10 cellular contexts compared by ENCODE assay signal in genomic region chr4:76042241-76042998, GRCh38. TPM values are rescaled to one million over a fixed set of nuclear protein-coding genes. Genes with fewer than 3 reads are reported as not detected.
DNase-seq lines count a peak whose midpoint lies in the region; ATAC-seq and TF ChIP-seq lines count a peak whose summit lies in the region.
"Not testable (repeated sequence)": the region's sequence is repeated elsewhere in the genome, so short reads cannot be mapped to it uniquely, and the experiment has no call there.
"Had no signal": no experiment of that assay in that cellular context is flagged by ENCODE, and none has a peak within 500 bp of the region (broad histone marks: within the 10 kb centered on the region; RNA-seq: fewer than 3 reads in every experiment).

No MANE protein-coding gene starts in this region.

- ATAC-seq in IMR-90 (ENCODE audit: low read depth); T-cell (replicated peaks in 1 of 4): not testable (repeated sequence)
- ATAC-seq in foreskin keratinocyte = peak; percentile 56

- H2AFZ ChIP-seq in IMR-90 (replicated peaks; ENCODE audit: low read length, poor library complexity) = not testable (repeated sequence)

- H4K20me1 ChIP-seq in IMR-90 (ENCODE audit: insufficient read depth, low read length) = not testable (repeated sequence)

- TF ChIP-seq POLR2A in IMR-90 (IDR thresholded peaks at IDR 0.05; ENCODE audit: low read depth, low read length) = not testable (repeated sequence)

- intact Hi-C loops in IMR-90 (cut with micrococcal nuclease) = not testable (repeated sequence)

- POLR2A ChIA-PET in IMR-90 (lab: Charles Lee; ENCODE audit: unreplicated experiment) = not testable (repeated sequence)
- POLR2A ChIA-PET in T-cell (lab: Charles Lee) = interaction anchor here in 1 of 2 donors (0.7 kb wide), 1 partner anchor 47 kb away, joined by 6 read pairs; no protein-coding TSS in a partner anchor
- POLR2A ChIA-PET in activated CD4-positive, alpha-beta memory T cell treated with anti-CD3 and anti-CD28 coated beads, Interleukin-2, amount 10 ng/mL, durations not matched to agents 7 days and 5 days (lab: Charles Lee) = interaction anchor here (0.6 kb wide), 1 partner anchor 15 kb away, joined by 3 read pairs; no protein-coding TSS in a partner anchor

- in situ Hi-C loops in IMR-90 (cut with MboI; ENCODE audit: low sequenced_read_pairs) = not testable (repeated sequence)

- H4K91ac ChIP-seq in IMR-90 (ENCODE audit: insufficient read depth, low read depth, low read length) = not testable (repeated sequence)

- not testable (repeated sequence) for H2BK5ac ChIP-seq in IMR-90 (ENCODE audit: low read depth, low read length, poor library complexity, severe bottlenecking)

- peak; percentile 43 for DNase-seq in IMR-90
- not testable (repeated sequence) for DNase-seq in T-cell; activated CD4-positive, alpha-beta memory T cell treated with anti-CD3 and anti-CD28 coated beads, Interleukin-2, amount 10 ng/mL, durations not matched to agents 7 days and 5 days; chondrocyte (ENCODE audit: low spot score); foreskin keratinocyte; progenitor cell of endocrine pancreas (ENCODE audit: low spot score, unreplicated experiment)

- H3K27me3 ChIP-seq in IMR-90 (ENCODE audit: control insufficient read depth, insufficient read depth, low read length); foreskin keratinocyte: not testable (repeated sequence)

- not testable (repeated sequence) for H3K4ac ChIP-seq in IMR-90 (ENCODE audit: low read depth, low read length)

- H2BK120ac ChIP-seq in IMR-90 (ENCODE audit: low read depth, low read length) = not testable (repeated sequence)

- not testable (repeated sequence) for H3K23ac ChIP-seq in IMR-90 (ENCODE audit: low read depth, low read length)

- not testable (repeated sequence) for TF ChIP-seq RAD21 in IMR-90 (IDR thresholded peaks at IDR 0.05; ENCODE audit: low read length)

- no CpG with 5 or more reads among the region's 18 CpGs for WGBS in IMR-90 (ENCODE audit: extremely low coverage in 2 of 2, insufficient read length in 1 of 2), 2 experiments

- not testable (repeated sequence) for BruUV-seq in IMR-90 (replicated peaks; lab: Mats Ljungman, UMichigan)

- CTCF ChIA-PET in IMR-90 (lab: Yijun Ruan, JAX) = interaction anchor here (0.6 to 1.1 kb wide), 2 partner anchors 11 to 157 kb away, joined by 3 read pairs; no protein-coding TSS in a partner anchor
- CTCF ChIA-PET in T-cell (lab: Charles Lee) = interaction anchor here in 1 of 2 donors (0.5 kb wide), 1 partner anchor 489 kb away, joined by 3 read pairs; no protein-coding TSS in a partner anchor
- CTCF ChIA-PET in activated CD4-positive, alpha-beta memory T cell treated with anti-CD3 and anti-CD28 coated beads, Interleukin-2, amount 10 ng/mL, durations not matched to agents 7 days and 5 days (lab: Charles Lee) = not testable (repeated sequence)

- H3K9me3 Mint-ChIP-seq in T-cell; activated CD4-positive, alpha-beta memory T cell treated with anti-CD3 and anti-CD28 coated beads, Interleukin-2, amount 10 ng/mL, durations not matched to agents 7 days and 5 days; activated naive CD8-positive, alpha-beta T cell (ENCODE audit: low read depth); chondrocyte (ENCODE audit: low read depth); progenitor cell of endocrine pancreas (ENCODE audit: low read depth): not testable (repeated sequence)

- not testable (repeated sequence) for H3K4me1 ChIP-seq in IMR-90 (ENCODE audit: control insufficient read depth, insufficient read depth, low read length); foreskin keratinocyte

- not testable (repeated sequence) for H3K9me1 ChIP-seq in IMR-90 (ENCODE audit: insufficient read depth, low read length)

- not testable (repeated sequence) for H2BK20ac ChIP-seq in IMR-90 (ENCODE audit: low read depth, low read length)

- H2AK9ac ChIP-seq in IMR-90 (replicated peaks; ENCODE audit: low read depth, low read length, poor library complexity) = not testable (repeated sequence)

- not testable (repeated sequence) for H3K4me1 Mint-ChIP-seq in T-cell; activated naive CD8-positive, alpha-beta T cell (ENCODE audit: low read depth); progenitor cell of endocrine pancreas (ENCODE audit: low read depth)
- peaks cover 16% of the 10 kb centered on the region for H3K4me1 Mint-ChIP-seq in activated CD4-positive, alpha-beta memory T cell treated with anti-CD3 and anti-CD28 coated beads, Interleukin-2, amount 10 ng/mL, durations not matched to agents 7 days and 5 days
- peaks cover 12% of the 10 kb centered on the region for H3K4me1 Mint-ChIP-seq in chondrocyte (ENCODE audit: low read depth)

- not testable (repeated sequence) for H3K4me2 ChIP-seq in IMR-90 (ENCODE audit: low read depth, low read length)

- not testable (repeated sequence) for H3K27ac ChIP-seq in IMR-90 (ENCODE audit: insufficient read depth, low read length); foreskin keratinocyte

- not testable (repeated sequence) for H3K9me3 ChIP-seq in IMR-90 (ENCODE audit: control insufficient read depth, insufficient read depth, low read length)

- H3K56ac ChIP-seq in IMR-90 (ENCODE audit: extremely low read depth, insufficient read depth, low read length) = not testable (repeated sequence)

- not testable (repeated sequence) for H3K9ac ChIP-seq in IMR-90 (ENCODE audit: low read depth, low read length)

- not testable (repeated sequence) for H3K27ac Mint-ChIP-seq in T-cell; activated naive CD8-positive, alpha-beta T cell
- peak overlapping the region; percentile 75 for H3K27ac Mint-ChIP-seq in activated CD4-positive, alpha-beta memory T cell treated with anti-CD3 and anti-CD28 coated beads, Interleukin-2, amount 10 ng/mL, durations not matched to agents 7 days and 5 days
- H3K27ac Mint-ChIP-seq in chondrocyte (ENCODE audit: unreplicated experiment) (peak overlapping the region; percentile 55), progenitor cell of endocrine pancreas (peak overlapping the region; percentile 27)

- H3K27me3 Mint-ChIP-seq in T-cell; activated CD4-positive, alpha-beta memory T cell treated with anti-CD3 and anti-CD28 coated beads, Interleukin-2, amount 10 ng/mL, durations not matched to agents 7 days and 5 days; activated naive CD8-positive, alpha-beta T cell; chondrocyte (ENCODE audit: low read depth); progenitor cell of endocrine pancreas: not testable (repeated sequence)

- H3K18ac ChIP-seq in IMR-90 (ENCODE audit: low read depth, low read length) = not testable (repeated sequence)

- not testable (repeated sequence) for H4K8ac ChIP-seq in IMR-90 (ENCODE audit: low read depth in 2 of 2, low read length in 2 of 2)

- H2AK5ac ChIP-seq in IMR-90 (ENCODE audit: low read depth, low read length) = not testable (repeated sequence)

- not testable (repeated sequence) for H4K5ac ChIP-seq in IMR-90 (ENCODE audit: low read depth, low read length)

- H3K79me1 ChIP-seq in IMR-90 (ENCODE audit: low read depth in 1 of 2, low read length in 2 of 2) = not testable (repeated sequence)

- H3K36me3 Mint-ChIP-seq in T-cell; activated naive CD8-positive, alpha-beta T cell; chondrocyte (ENCODE audit: low read depth); progenitor cell of endocrine pancreas (ENCODE audit: insufficient read depth): not testable (repeated sequence)
- H3K36me3 Mint-ChIP-seq in activated CD4-positive, alpha-beta memory T cell treated with anti-CD3 and anti-CD28 coated beads, Interleukin-2, amount 10 ng/mL, durations not matched to agents 7 days and 5 days (ENCODE audit: low read depth) = peaks cover 11% of the 10 kb centered on the region

- not testable (repeated sequence) for H3K36me3 ChIP-seq in IMR-90 (ENCODE audit: control insufficient read depth, insufficient read depth, low read length)

- dilution Hi-C loops in IMR-90 (cut with HindIII; ENCODE audit: low sequenced_read_pairs, unreplicated experiment) = not testable (repeated sequence)

- H3K4me3 ChIP-seq in IMR-90 (ENCODE audit: insufficient read depth, low read depth, low read length) = not testable (repeated sequence)

- not testable (repeated sequence) for TF ChIP-seq CTCF in IMR-90 (conservative IDR thresholded peaks at IDR 0.05; ENCODE audit: low read depth, low read length); chondrocyte (IDR thresholded peaks at IDR 0.05); foreskin keratinocyte (conservative IDR thresholded peaks at IDR 0.05); progenitor cell of endocrine pancreas (IDR thresholded peaks at IDR 0.05; ENCODE audit: unreplicated experiment)

- H3K14ac ChIP-seq in IMR-90 (replicated peaks; ENCODE audit: low read depth, low read length) = not testable (repeated sequence)

- H2BK15ac ChIP-seq in IMR-90 (ENCODE audit: low read depth, low read length) = not testable (repeated sequence)

- peak overlapping the region in 2 of 3 donors; percentile 47 to 78 for H3K4me3 Mint-ChIP-seq in T-cell
- H3K4me3 Mint-ChIP-seq in activated CD4-positive, alpha-beta memory T cell treated with anti-CD3 and anti-CD28 coated beads, Interleukin-2, amount 10 ng/mL, durations not matched to agents 7 days and 5 days = peak overlapping the region; percentile 70
- H3K4me3 Mint-ChIP-seq in activated naive CD8-positive, alpha-beta T cell = peak overlapping the region; percentile 59
- not testable (repeated sequence) for H3K4me3 Mint-ChIP-seq in chondrocyte (ENCODE audit: unreplicated experiment); progenitor cell of endocrine pancreas (ENCODE audit: low read depth)

RNA-seq across cellular contexts. Expression of gene CXCL11, which starts 6.5 kb away (rescaled TPM):
- total RNA-seq in IMR-90 (2012; rRNA removed) (under 0.01 TPM in 2 replicates), T-cell (not detected), chondrocyte (not detected in 3 replicates), foreskin keratinocyte (0.18 and 0.44 TPM in 2 replicates), progenitor cell of endocrine pancreas (not detected in 2 replicates)
- polyA plus RNA-seq in IMR-90 (2012; rRNA removed) (not detected in 2 replicates), foreskin keratinocyte (0.28 and 0.32 TPM in 2 replicates)
- polyA plus RNA-seq in IMR-90 (2012; cell fraction: cytosol; rRNA removed) = not detected in 2 replicates
- not detected in 2 replicates for polyA plus RNA-seq in IMR-90 (2012; cell fraction: nucleus; rRNA removed; ENCODE audit: low replicate concordance)
- under 1 TPM; 0.28 to 0.33 TPM for total RNA-seq in activated CD4-positive, alpha-beta memory T cell treated with anti-CD3 and anti-CD28 coated beads, Interleukin-2, amount 10 ng/mL, durations not matched to agents 7 days and 5 days
- total RNA-seq: CD4-positive, alpha-beta T cell; G401; HFFc6 had no signal

RNA-seq across cellular contexts. Expression of gene CXCL10, which starts 19.1 kb away (rescaled TPM):
- total RNA-seq in IMR-90 (2012; rRNA removed) = 0.18 and 0.28 TPM in 2 replicates
- polyA plus RNA-seq in IMR-90 (2012; rRNA removed) = 0.14 and 0.15 TPM in 2 replicates
- 0.05 TPM in 1 of 2 replicates, not detected in the other for polyA plus RNA-seq in IMR-90 (2012; cell fraction: cytosol; rRNA removed)
- polyA plus RNA-seq in IMR-90 (2012; cell fraction: nucleus; rRNA removed; ENCODE audit: low replicate concordance) = 0.07 TPM in 1 of 2 replicates, not detected in the other
- total RNA-seq in T-cell = not detected
- total RNA-seq in activated CD4-positive, alpha-beta memory T cell treated with anti-CD3 and anti-CD28 coated beads, Interleukin-2, amount 10 ng/mL, durations not matched to agents 7 days and 5 days = 1 to 10 TPM; 1.3 to 1.5 TPM
- total RNA-seq in chondrocyte = not detected in 3 replicates
- 0.28 and 0.44 TPM in 2 replicates for total RNA-seq in foreskin keratinocyte
- 0.21 and 0.30 TPM in 2 replicates for polyA plus RNA-seq in foreskin keratinocyte
- not detected in 2 replicates for total RNA-seq in progenitor cell of endocrine pancreas
- total RNA-seq: CD4-positive, alpha-beta T cell; G401; HFFc6 had no signal

RNA-seq across cellular contexts. Expression of gene ART3, which starts 32.1 kb away (rescaled TPM):
- total RNA-seq in IMR-90 (2012; rRNA removed) (not detected in 2 replicates), T-cell (not detected), chondrocyte (0.40 to 0.41 TPM in 2 of 3 replicates, not detected in the other), foreskin keratinocyte (0.41 TPM in 1 of 2 replicates, not detected in the other), progenitor cell of endocrine pancreas (5.0 and 7.3 TPM in 2 replicates)
- polyA plus RNA-seq in IMR-90 (2012; rRNA removed) (0.15 and 0.30 TPM in 2 replicates), foreskin keratinocyte (0.22 and 0.27 TPM in 2 replicates)
- polyA plus RNA-seq in IMR-90 (2012; cell fraction: cytosol; rRNA removed) = 0.03 TPM in 1 of 2 replicates, not detected in the other
- polyA plus RNA-seq in IMR-90 (2012; cell fraction: nucleus; rRNA removed; ENCODE audit: low replicate concordance) = 0.08 TPM in 1 of 2 replicates, not detected in the other
- under 1 TPM; 0.30 to 0.95 TPM for total RNA-seq in activated CD4-positive, alpha-beta memory T cell treated with anti-CD3 and anti-CD28 coated beads, Interleukin-2, amount 10 ng/mL, durations not matched to agents 7 days and 5 days
- total RNA-seq: CD4-positive, alpha-beta T cell; G401; HFFc6 had no signal

RNA-seq across cellular contexts. Expression of gene CXCL9, which starts 35.1 kb away (rescaled TPM):
- not detected in 2 replicates for total RNA-seq in IMR-90 (2012; rRNA removed)
- not detected in 2 replicates for polyA plus RNA-seq in IMR-90 (2012; rRNA removed)
- not detected in 2 replicates for polyA plus RNA-seq in IMR-90 (2012; cell fraction: cytosol; rRNA removed)
- polyA plus RNA-seq in IMR-90 (2012; cell fraction: nucleus; rRNA removed; ENCODE audit: low replicate concordance) = not detected in 2 replicates
- not detected for total RNA-seq in T-cell
- not detected for total RNA-seq in activated CD4-positive, alpha-beta memory T cell treated with anti-CD3 and anti-CD28 coated beads, Interleukin-2, amount 10 ng/mL, durations not matched to agents 7 days and 5 days
- total RNA-seq in chondrocyte = not detected in 3 replicates
- total RNA-seq in foreskin keratinocyte = not detected in 2 replicates
- 0.01 TPM in 1 of 2 replicates, not detected in the other for polyA plus RNA-seq in foreskin keratinocyte
- not detected in 2 replicates for total RNA-seq in progenitor cell of endocrine pancreas
- total RNA-seq: CD4-positive, alpha-beta T cell; G401; HFFc6 had no signal

RNA-seq across cellular contexts. Expression of gene SDAD1, which starts 51.7 kb away (rescaled TPM):
- total RNA-seq in IMR-90 (2012; rRNA removed) (27.4 and 35.3 TPM in 2 replicates), T-cell (10 to 100 TPM; 44.2 to 56.9 (median 47.3) TPM), chondrocyte (37.2 to 39.5 TPM (median 38.9 TPM) in 3 replicates), foreskin keratinocyte (37.6 and 38.8 TPM in 2 replicates), progenitor cell of endocrine pancreas (45.0 and 46.2 TPM in 2 replicates)
- polyA plus RNA-seq in IMR-90 (2012; rRNA removed) (14.4 and 16.8 TPM in 2 replicates), foreskin keratinocyte (11.8 and 14.9 TPM in 2 replicates)
- 3.2 and 3.4 TPM in 2 replicates for polyA plus RNA-seq in IMR-90 (2012; cell fraction: cytosol; rRNA removed)
- 2.8 and 14.4 TPM in 2 replicates for polyA plus RNA-seq in IMR-90 (2012; cell fraction: nucleus; rRNA removed; ENCODE audit: low replicate concordance)
- total RNA-seq in activated CD4-positive, alpha-beta memory T cell treated with anti-CD3 and anti-CD28 coated beads, Interleukin-2, amount 10 ng/mL, durations not matched to agents 7 days and 5 days = 10 to 100 TPM; 39.1 to 43.0 TPM
